In the genomic region with DNA sequence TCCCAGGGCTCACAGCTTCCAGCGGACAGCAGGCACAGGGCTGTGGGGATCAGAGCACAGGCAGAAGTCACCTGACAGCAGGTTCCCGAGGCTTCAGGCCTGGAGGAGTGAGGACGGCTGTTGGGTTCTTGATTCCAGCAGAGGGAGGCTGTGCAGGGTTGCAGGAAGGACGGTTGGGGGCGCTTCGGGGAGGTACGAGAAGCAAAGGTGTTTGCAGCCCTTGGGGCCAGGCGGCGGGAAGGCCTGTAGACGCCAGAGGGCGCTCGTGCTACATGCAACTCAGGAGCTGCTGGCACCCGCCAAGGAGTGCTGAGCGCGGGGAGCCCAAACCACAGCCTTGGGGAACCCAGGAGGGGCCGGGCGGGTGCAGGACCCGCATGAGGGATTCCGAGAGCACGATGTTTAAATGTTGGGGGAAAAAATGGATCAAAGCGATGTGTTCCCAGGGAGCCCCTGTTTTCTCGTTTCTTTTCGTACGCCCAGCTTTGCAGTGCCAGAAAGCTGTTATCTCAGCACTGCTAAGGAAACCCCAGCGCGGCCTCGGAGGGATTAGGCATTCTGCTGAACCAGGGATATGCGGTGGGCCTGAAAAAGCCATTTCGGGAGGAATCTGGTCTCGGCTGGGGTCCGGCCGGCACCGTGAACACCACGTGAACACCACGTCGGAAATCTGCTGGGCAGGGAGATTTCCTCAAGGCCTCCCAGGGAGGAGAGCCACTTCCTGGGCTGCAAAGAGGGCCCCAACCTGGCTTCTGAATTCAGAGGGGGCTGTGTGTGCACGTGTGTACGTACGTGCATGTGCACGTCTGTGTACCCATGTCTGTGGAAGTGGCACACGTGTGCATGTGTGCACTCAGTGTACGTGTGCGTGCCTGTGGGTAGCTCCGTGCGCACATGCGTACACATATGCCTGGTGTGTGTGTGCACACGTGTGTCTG, we compare ENCODE assay signal across 8 cellular contexts.
DNase-seq lines count a peak whose midpoint lies in the region; ATAC-seq and TF ChIP-seq lines count a peak whose summit lies in the region.

No MANE protein-coding gene starts in this region.

- ATAC-seq in HG02623 (IDR thresholded peaks at IDR 0.05; ENCODE audit: unreplicated experiment): peak; percentile 72
- ATAC-seq in left ventricle myocardium superior: peak; percentile 86
- ATAC-seq in upper lobe of right lung: peak; percentile 87

- H3K4me1 ChIP-seq in ES-I3 (ENCODE audit: insufficient read depth, low read length) (peaks cover 9% of the 10 kb centered on the region), prostate gland (replicated peaks) (no peaks in the 10 kb centered on the region), upper lobe of right lung (peaks cover 13% of the 10 kb centered on the region)

- peak; percentile 99 to 100 (median 100) for TF ChIP-seq CTCF in prostate gland (IDR thresholded peaks at IDR 0.05)
- TF ChIP-seq CTCF in upper lobe of right lung (IDR thresholded peaks at IDR 0.05): peak; percentile 99

- intact Hi-C loops in left ventricle myocardium superior (cut with micrococcal nuclease): loop anchor here (2.0 kb wide), 1 partner anchor 356 kb away; no protein-coding TSS in a partner anchor
- intact Hi-C loops in prostate gland (cut with DNase I): loop anchor here (1.0 to 5.0 kb wide), 5 partner anchors 226 to 355 kb away; no protein-coding TSS in a partner anchor
- intact Hi-C loops in upper lobe of right lung (cut with DNase I): loop anchor here (1.0 kb wide), 1 partner anchor 355 kb away; no protein-coding TSS in a partner anchor

- H3K9me3 ChIP-seq in ES-I3 (ENCODE audit: control insufficient read depth, insufficient read depth, low read length) (no peaks in the 10 kb centered on the region), prostate gland (no peaks in the 10 kb centered on the region), upper lobe of right lung (no peaks in the 10 kb centered on the region)

- no peaks in the 10 kb centered on the region for H3K36me3 Mint-ChIP-seq in T-helper 1 cell treated with Interleukin-12 subunit alpha and Interleukin-12 subunit beta and Interleukin-4 antibody, amounts not matched to agents 30 μg/mL and 1 μg/mL, for 36 hours (ENCODE audit: low read depth)

- TF ChIP-seq POLR2A in prostate gland (IDR thresholded peaks at IDR 0.05): no peak

- H3K36me3 ChIP-seq in ES-I3 (ENCODE audit: insufficient read depth, low read length) (no peaks in the 10 kb centered on the region), prostate gland (no peaks in the 10 kb centered on the region), upper lobe of right lung (no peaks in the 10 kb centered on the region)

- H3K27ac Mint-ChIP-seq in T-helper 1 cell treated with Interleukin-12 subunit alpha and Interleukin-12 subunit beta and Interleukin-4 antibody, amounts not matched to agents 30 μg/mL and 1 μg/mL, for 36 hours: no peak overlapping the region

- H3K4me3 Mint-ChIP-seq in T-helper 1 cell treated with Interleukin-12 subunit alpha and Interleukin-12 subunit beta and Interleukin-4 antibody, amounts not matched to agents 30 μg/mL and 1 μg/mL, for 36 hours: peak overlapping the region; percentile 29

- peaks cover 7% of the 10 kb centered on the region for H3K4me1 Mint-ChIP-seq in T-helper 1 cell treated with Interleukin-12 subunit alpha and Interleukin-12 subunit beta and Interleukin-4 antibody, amounts not matched to agents 30 μg/mL and 1 μg/mL, for 36 hours (ENCODE audit: low read depth)

- H3K4me3 ChIP-seq in prostate gland (no peak overlapping the region), upper lobe of right lung (peak overlapping the region; percentile 35)

- DNase-seq in NCI-H146 treated with DMSO at 0.1 percent for 48 hours (lab: John Stamatoyannopoulos, UW; ENCODE audit: unreplicated experiment) (peak; percentile 46), amniotic epithelial cell (ENCODE audit: low read depth) (peak; percentile 83), left ventricle myocardium superior (peak; percentile 95), prostate gland (ENCODE audit: low spot score) (peak; percentile 91), upper lobe of right lung (peak; percentile 95)

- no peaks in the 10 kb centered on the region for H3K9me3 Mint-ChIP-seq in T-helper 1 cell treated with Interleukin-12 subunit alpha and Interleukin-12 subunit beta and Interleukin-4 antibody, amounts not matched to agents 30 μg/mL and 1 μg/mL, for 36 hours

- H3K27me3 Mint-ChIP-seq in T-helper 1 cell treated with Interleukin-12 subunit alpha and Interleukin-12 subunit beta and Interleukin-4 antibody, amounts not matched to agents 30 μg/mL and 1 μg/mL, for 36 hours (ENCODE audit: low read depth): no peaks in the 10 kb centered on the region

- peak overlapping the region; percentile 33; the same call in 1 of the 2 replicates for H3K9ac ChIP-seq in ES-I3 (ENCODE audit: low read depth, low read length)

- 33% methylated on average over 47 of the region's 47 CpGs for WGBS in prostate gland

- no peaks in the 10 kb centered on the region for H3K27me3 ChIP-seq in prostate gland (replicated peaks; ENCODE audit: insufficient read depth)
- no peaks in the 10 kb centered on the region for H3K27me3 ChIP-seq in upper lobe of right lung

- H3K27ac ChIP-seq in prostate gland (no peak overlapping the region), upper lobe of right lung (no peak overlapping the region)
